Comparison of ENCODE assay signal across 16 cellular contexts in the genomic region with DNA sequence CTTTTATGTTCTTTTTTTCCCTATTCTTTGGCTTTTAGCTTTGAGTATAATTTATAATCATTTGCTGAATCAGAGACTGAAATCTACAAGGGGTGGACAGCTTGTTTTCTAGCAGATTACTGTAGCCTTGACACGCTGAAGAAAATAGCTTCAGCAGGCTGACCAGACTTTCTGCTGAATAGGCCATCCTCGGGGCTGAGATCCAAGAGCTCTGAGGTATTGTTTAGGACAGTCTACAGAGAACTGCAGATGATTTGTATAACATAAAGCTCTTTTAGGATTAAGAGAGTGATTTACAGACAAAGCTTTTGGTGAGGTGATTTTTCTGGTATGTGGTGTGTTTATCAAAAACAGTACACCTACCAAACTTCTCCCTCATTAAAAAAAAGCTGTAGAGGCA. TPM values are rescaled to one million over a fixed set of nuclear protein-coding genes. Genes with fewer than 3 reads are reported as not detected.
DNase-seq lines count a peak whose midpoint lies in the region; ATAC-seq and TF ChIP-seq lines count a peak whose summit lies in the region.
"Had no signal": no experiment of that assay in that cellular context is flagged by ENCODE, and none has a peak within 500 bp of the region (broad histone marks: within the 10 kb centered on the region; RNA-seq: fewer than 3 reads in every experiment).

No MANE protein-coding gene starts in this region.

- H3K4me3 Mint-ChIP-seq in activated T-cell treated with anti-CD3 and anti-CD28 coated beads, Interleukin-2, amount 50 U/mL, for 72 hours: no peak overlapping the region

- peaks cover 49% of the 10 kb centered on the region for H3K4me1 Mint-ChIP-seq in activated T-cell treated with anti-CD3 and anti-CD28 coated beads, Interleukin-2, amount 50 U/mL, for 72 hours (ENCODE audit: low read depth)

- no peak for TF ChIP-seq CTCF in choroid plexus epithelial cell (conservative IDR thresholded peaks at IDR 0.05; ENCODE audit: low read depth, low read length)
- TF ChIP-seq CTCF in lower lobe of right lung (IDR thresholded peaks at IDR 0.05): no peak
- TF ChIP-seq CTCF in tibial artery (IDR thresholded peaks at IDR 0.05): no peak

- DNase-seq in activated T-cell treated with anti-CD3 and anti-CD28 coated beads, Interleukin-2, amount 50 U/mL, for 72 hours: no peak
- DNase-seq in activated T-cell treated with anti-CD3 and anti-CD28 coated beads, Interleukin-2, amount 50 U/mL, for 1 hour: no peak
- DNase-seq in choroid plexus epithelial cell (ENCODE audit: low read depth) (peak; percentile 60), lower lobe of right lung (no peak), tibial artery (no peak), SHP77 treated with DMSO at 0.1 percent for 48 hours (lab: John Stamatoyannopoulos, UW) (no peak), iPS-NIHi11 (ENCODE audit: low spot score) (no peak)
- DNase-seq: activated CD4-positive, alpha-beta T cell treated with anti-CD3 and anti-CD28 coated beads, Interleukin-2, amount 50 U/mL, for 1 hour; central memory CD4-positive, alpha-beta T cell; kidney; NCI-H345; PC-9; small intestine; trophoblast cell had no signal

- no peaks in the 10 kb centered on the region for H3K27me3 Mint-ChIP-seq in activated T-cell treated with anti-CD3 and anti-CD28 coated beads, Interleukin-2, amount 50 U/mL, for 72 hours (ENCODE audit: low read depth)

- H3K4me3 ChIP-seq in choroid plexus epithelial cell (ENCODE audit: low read depth, low read length): no peak overlapping the region
- H3K4me3 ChIP-seq in lower lobe of right lung: no peak overlapping the region
- no peak overlapping the region for H3K4me3 ChIP-seq in tibial artery
- H3K4me3 ChIP-seq: PC-9 had no signal

- ATAC-seq in activated T-cell treated with anti-CD3 and anti-CD28 coated beads, Interleukin-2, amount 50 U/mL, for 72 hours (replicated peaks in 1 of 2): no peak
- no peak for ATAC-seq in lower lobe of right lung
- no peak for ATAC-seq in HG03354 (IDR thresholded peaks at IDR 0.05; ENCODE audit: poor library complexity, severe bottlenecking, unreplicated experiment)

- H3K9me3 Mint-ChIP-seq in activated T-cell treated with anti-CD3 and anti-CD28 coated beads, Interleukin-2, amount 50 U/mL, for 72 hours: no peaks in the 10 kb centered on the region
- H3K9me3 Mint-ChIP-seq: activated T-helper 2 cell treated with anti-CD3 and anti-CD28 coated beads, Interferon-gamma antibody, Interleukin-2, Interleukin-4, amounts not matched to agents 10 μg/mL and 5 μg/mL and 100 μg/mL, durations not matched to agents 14 hours and 24 hours and 36 hours had no signal

- intact Hi-C loops in lower lobe of right lung (cut with DNase I): no loop called here
- intact Hi-C loops in tibial artery (cut with DNase I; ENCODE audit: low total_unique reads): no loop called here

- H3K4me1 ChIP-seq in lower lobe of right lung (peaks cover 23% of the 10 kb centered on the region), tibial artery (peaks cover 0 to 20% (median 8%) of the 10 kb centered on the region in 4 donors)

- H3K27ac ChIP-seq in lower lobe of right lung (peak overlapping the region; percentile 7), tibial artery (peak overlapping the region; percentile 5 to 39)
- H3K27ac ChIP-seq: PC-9 had no signal

- no peaks in the 10 kb centered on the region for H3K9me3 ChIP-seq in lower lobe of right lung
- no peaks in the 10 kb centered on the region for H3K9me3 ChIP-seq in tibial artery

- H3K27ac Mint-ChIP-seq in activated T-cell treated with anti-CD3 and anti-CD28 coated beads, Interleukin-2, amount 50 U/mL, for 72 hours: peak overlapping the region; percentile 60
- H3K27ac Mint-ChIP-seq: activated T-helper 2 cell treated with anti-CD3 and anti-CD28 coated beads, Interferon-gamma antibody, Interleukin-2, Interleukin-4, amounts not matched to agents 10 μg/mL and 5 μg/mL and 100 μg/mL, durations not matched to agents 14 hours and 24 hours and 36 hours had no signal

- no peaks in the 10 kb centered on the region for H3K27me3 ChIP-seq in lower lobe of right lung (ENCODE audit: low read depth)
- H3K27me3 ChIP-seq in tibial artery: no peaks in the 10 kb centered on the region

- H3K36me3 Mint-ChIP-seq in activated T-cell treated with anti-CD3 and anti-CD28 coated beads, Interleukin-2, amount 50 U/mL, for 72 hours (ENCODE audit: insufficient read depth in 2 of 2): peaks cover 0 to 10% of the 10 kb centered on the region in 2 donors

- H3K36me3 ChIP-seq in lower lobe of right lung (no peaks in the 10 kb centered on the region), tibial artery (no peaks in the 10 kb centered on the region)

RNA-seq across cellular contexts. Expression of a gene that starts 16.8 kb away (rescaled TPM):
- 100 to 1,000 TPM; 156 to 169 TPM for total RNA-seq in activated T-cell treated with anti-CD3 and anti-CD28 coated beads, Interleukin-2, amount 50 U/mL, for 72 hours
- 129 TPM for total RNA-seq in lower lobe of right lung

RNA-seq across cellular contexts. Expression of a gene that starts 18.2 kb away (rescaled TPM):
- total RNA-seq in activated T-cell treated with anti-CD3 and anti-CD28 coated beads, Interleukin-2, amount 50 U/mL, for 72 hours: 1 to 10 TPM; 6.5 to 7.2 TPM
- total RNA-seq in lower lobe of right lung: 29.7 TPM
